In the genomic region with DNA sequence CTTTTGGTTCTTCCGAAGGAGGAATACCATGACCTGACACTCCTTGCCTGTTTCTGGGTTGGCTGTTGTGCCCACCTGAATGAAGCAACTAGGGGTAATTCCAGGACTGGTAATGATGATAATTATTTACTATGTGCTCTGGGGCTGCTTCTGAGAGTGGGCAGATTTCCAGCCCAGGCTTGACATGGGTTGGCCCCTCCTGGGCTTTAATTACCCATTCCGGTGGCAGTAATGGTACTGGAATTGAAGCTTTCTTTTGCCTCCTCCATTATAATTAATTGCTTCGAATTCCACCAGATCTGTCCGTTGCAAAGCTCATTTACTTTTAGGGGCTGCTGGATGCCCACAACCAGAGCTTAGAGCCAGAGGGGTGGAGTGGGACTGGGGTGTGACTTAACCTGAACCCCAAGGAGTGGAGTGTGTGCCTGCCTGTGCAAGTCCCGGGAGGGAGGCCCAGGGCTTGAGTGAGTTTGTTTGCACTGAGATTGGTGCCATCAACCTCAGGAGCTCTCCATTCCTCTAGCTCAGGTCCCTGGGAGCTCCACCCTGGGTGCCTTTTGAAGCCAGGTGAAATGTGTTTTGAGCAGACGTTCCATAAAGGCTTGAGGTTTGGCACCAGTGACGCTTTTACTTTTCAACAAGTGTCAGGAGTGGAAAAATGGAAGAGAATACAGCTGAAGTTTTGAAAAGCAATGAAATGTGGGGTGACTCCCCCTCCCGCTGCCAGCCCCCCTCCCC, we compare ENCODE assay signal across 12 cellular contexts.
A peak's percentile ranks its signal among the peaks of the same experiment; 100 is the strongest.
DNase-seq lines count a peak whose midpoint lies in the region; ATAC-seq, FAIRE-seq and TF ChIP-seq lines count a peak whose summit lies in the region.
"Had no signal": no experiment of that assay in that cellular context is flagged by ENCODE, and none has a peak within 500 bp of the region (broad histone marks: within the 10 kb centered on the region; RNA-seq: fewer than 3 reads in every experiment).

No MANE protein-coding gene starts in this region.

- intact Hi-C loops in sciatic nerve (cut with DNase I), result no loop called here
- intact Hi-C loops in posterior vena cava (cut with DNase I), result no loop called here

- no peaks in the 10 kb centered on the region for H3K27me3 Mint-ChIP-seq in WTC11 (ENCODE audit: low read depth)

- TF ChIP-seq CTCF in WTC11 (IDR thresholded peaks at IDR 0.05), result no peak

- peak overlapping the region; percentile 98 for H3K27ac Mint-ChIP-seq in WTC11

- peak; percentile 9; the same call in 1 of the 2 replicates for ATAC-seq in WTC11
- ATAC-seq in sciatic nerve, result peak; percentile 8
- ATAC-seq: HCT116 had no signal

- POLR2A ChIA-PET in WTC11 (lab: Charles Lee), result interaction anchor here (1.4 kb wide), 1 partner anchor 215 kb away, joined by 3 read pairs; no protein-coding TSS in a partner anchor

- CTCF ChIA-PET in WTC11 (lab: Charles Lee), result interaction anchor here (0.6 to 3.9 kb wide), 7 partner anchors 28 to 240 kb away, joined by 3 to 38 read pairs (median 5); no protein-coding TSS in a partner anchor

- H3K4me1 Mint-ChIP-seq in WTC11, result peaks cover 41% of the 10 kb centered on the region

- in situ Hi-C loops in G401 (cut with HindIII; ENCODE audit: low sequenced_read_pairs), result no loop called here

- FAIRE-seq in HTR-8/SVneo (lab: Jason Lieb, UNC), result peak; percentile 38

- no peaks in the 10 kb centered on the region for H3K9me3 ChIP-seq in iPS-18c (ENCODE audit: control insufficient read depth, insufficient read depth, low read length)

- peak overlapping the region; percentile 95 for H3K4me3 Mint-ChIP-seq in WTC11

- no peak for DNase-seq in HTR-8/SVneo (ENCODE audit: insufficient read length, low spot score)
- DNase-seq in WTC11 (ENCODE audit: low spot score), result no peak
- DNase-seq in sciatic nerve (ENCODE audit: low spot score), result no peak
- no peak for DNase-seq in G401 (ENCODE audit: low spot score)
- DNase-seq in SW 1271 (lab: John Stamatoyannopoulos, UW), result no peak
- no peak for DNase-seq in posterior vena cava (ENCODE audit: low spot score)
- no peak for DNase-seq in NCI-H2107 treated with DMSO at 0.1 percent for 48 hours (lab: John Stamatoyannopoulos, UW; ENCODE audit: unreplicated experiment)
- DNase-seq: activated CD4-positive, alpha-beta T cell treated with anti-CD3 and anti-CD28 coated beads for 48 hours; amniotic stem cell; NCI-H2029 had no signal

- peaks cover 10% of the 10 kb centered on the region for H3K36me3 Mint-ChIP-seq in WTC11

- H3K9me3 Mint-ChIP-seq in WTC11, result peaks cover 5% of the 10 kb centered on the region

- peak overlapping the region; percentile 79 for H3K4me3 ChIP-seq in iPS-18c (ENCODE audit: insufficient read depth, low read depth, low read length)

TF ChIP-seq in WTC11, 78 proteins besides CTCF, POLR2A, EP300 and RAD21:
- TF ChIP-seq, protein P1, sequence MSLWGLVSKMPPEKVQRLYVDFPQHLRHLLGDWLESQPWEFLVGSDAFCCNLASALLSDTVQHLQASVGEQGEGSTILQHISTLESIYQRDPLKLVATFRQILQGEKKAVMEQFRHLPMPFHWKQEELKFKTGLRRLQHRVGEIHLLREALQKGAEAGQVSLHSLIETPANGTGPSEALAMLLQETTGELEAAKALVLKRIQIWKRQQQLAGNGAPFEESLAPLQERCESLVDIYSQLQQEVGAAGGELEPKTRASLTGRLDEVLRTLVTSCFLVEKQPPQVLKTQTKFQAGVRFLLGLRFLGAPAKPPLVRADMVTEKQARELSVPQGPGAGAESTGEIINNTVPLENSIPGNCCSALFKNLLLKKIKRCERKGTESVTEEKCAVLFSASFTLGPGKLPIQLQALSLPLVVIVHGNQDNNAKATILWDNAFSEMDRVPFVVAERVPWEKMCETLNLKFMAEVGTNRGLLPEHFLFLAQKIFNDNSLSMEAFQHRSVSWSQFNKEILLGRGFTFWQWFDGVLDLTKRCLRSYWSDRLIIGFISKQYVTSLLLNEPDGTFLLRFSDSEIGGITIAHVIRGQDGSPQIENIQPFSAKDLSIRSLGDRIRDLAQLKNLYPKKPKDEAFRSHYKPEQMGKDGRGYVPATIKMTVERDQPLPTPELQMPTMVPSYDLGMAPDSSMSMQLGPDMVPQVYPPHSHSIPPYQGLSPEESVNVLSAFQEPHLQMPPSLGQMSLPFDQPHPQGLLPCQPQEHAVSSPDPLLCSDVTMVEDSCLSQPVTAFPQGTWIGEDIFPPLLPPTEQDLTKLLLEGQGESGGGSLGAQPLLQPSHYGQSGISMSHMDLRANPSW (CRISPR knock-in tag; conservative IDR thresholded peaks at IDR 0.05; ENCODE audit: low read depth), result no peak
- no peak for TF ChIP-seq ESRRA (CRISPR knock-in tag; IDR thresholded peaks at IDR 0.05; ENCODE audit: borderline replicate concordance)
- no peak for TF ChIP-seq MYBL2 (CRISPR knock-in tag; IDR thresholded peaks at IDR 0.05)
- TF ChIP-seq, protein P2, sequence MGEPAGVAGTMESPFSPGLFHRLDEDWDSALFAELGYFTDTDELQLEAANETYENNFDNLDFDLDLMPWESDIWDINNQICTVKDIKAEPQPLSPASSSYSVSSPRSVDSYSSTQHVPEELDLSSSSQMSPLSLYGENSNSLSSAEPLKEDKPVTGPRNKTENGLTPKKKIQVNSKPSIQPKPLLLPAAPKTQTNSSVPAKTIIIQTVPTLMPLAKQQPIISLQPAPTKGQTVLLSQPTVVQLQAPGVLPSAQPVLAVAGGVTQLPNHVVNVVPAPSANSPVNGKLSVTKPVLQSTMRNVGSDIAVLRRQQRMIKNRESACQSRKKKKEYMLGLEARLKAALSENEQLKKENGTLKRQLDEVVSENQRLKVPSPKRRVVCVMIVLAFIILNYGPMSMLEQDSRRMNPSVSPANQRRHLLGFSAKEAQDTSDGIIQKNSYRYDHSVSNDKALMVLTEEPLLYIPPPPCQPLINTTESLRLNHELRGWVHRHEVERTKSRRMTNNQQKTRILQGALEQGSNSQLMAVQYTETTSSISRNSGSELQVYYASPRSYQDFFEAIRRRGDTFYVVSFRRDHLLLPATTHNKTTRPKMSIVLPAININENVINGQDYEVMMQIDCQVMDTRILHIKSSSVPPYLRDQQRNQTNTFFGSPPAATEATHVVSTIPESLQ (CRISPR knock-in tag; IDR thresholded peaks at IDR 0.05), result no peak
TF ChIP-seq in WTC11: peak in this region for 0.
